8 cellular contexts compared by ENCODE assay signal in the genomic region with DNA sequence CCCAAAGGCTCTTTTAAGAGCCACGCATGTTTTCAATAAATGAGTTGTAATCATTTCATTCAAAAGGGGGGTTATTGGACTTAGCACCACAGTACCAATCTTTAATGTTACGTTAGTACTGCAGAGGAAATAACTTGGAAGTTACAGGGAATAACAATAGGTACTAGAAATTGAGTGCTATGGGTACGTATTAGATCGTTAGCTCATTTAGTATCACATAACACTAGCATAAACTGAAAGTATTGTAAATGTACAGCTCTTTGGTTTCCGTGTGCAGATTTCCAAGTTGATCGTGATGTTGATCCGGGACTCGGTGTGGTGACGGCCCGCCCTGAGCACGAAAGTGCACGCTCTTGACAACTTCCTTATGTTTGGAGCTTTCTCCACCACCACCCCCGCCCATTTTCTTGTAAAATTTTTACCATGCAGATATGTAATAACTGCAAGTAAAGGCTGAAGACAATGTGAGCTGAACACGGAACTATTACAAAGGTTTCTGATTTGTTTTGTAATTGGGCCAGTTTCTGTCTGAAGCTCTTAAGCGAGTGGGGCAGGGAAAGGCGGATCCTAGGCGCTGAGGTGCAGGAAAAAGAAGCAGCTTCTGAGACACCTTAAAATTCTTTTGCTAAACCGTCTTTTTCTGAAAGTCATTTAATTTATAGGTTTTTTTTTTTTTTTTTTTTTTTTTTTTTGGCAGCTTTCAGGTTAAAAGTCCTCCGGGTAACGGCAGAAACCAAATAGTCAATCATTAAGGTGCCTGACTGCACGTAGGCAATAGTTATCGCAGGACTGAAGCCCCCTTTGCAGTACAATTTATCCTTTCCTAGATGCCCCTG.
DNase-seq lines count a peak whose midpoint lies in the region; ATAC-seq, FAIRE-seq and TF ChIP-seq lines count a peak whose summit lies in the region.

No MANE protein-coding gene starts in this region.

- under 1% methylated on average over 22 of the region's 22 CpGs for WGBS in GM12878 (ENCODE audit: insufficient coverage, insufficient replicate concordance, low lambda C conversion rate, missing lambda C conversion rate)

- BruUV-seq in GM12878 (replicated peaks; lab: Mats Ljungman, UMichigan) = no TSS peak

- H3K9me2 ChIP-seq in DOHH2 (replicated peaks; ENCODE audit: control insufficient read depth, low read length) = no peaks in the 10 kb centered on the region

- H3K27me3 ChIP-seq in DOHH2 (ENCODE audit: control insufficient read depth, low read length) (no peaks in the 10 kb centered on the region), GM12878 (replicated peaks in 1 of 2; ENCODE audit: control insufficient read depth in 2 of 2, insufficient read depth in 2 of 2, low read length in 1 of 2) (no peaks in the 10 kb centered on the region)

- TF ChIP-seq EP300 in GM12878 (IDR thresholded peaks at IDR 0.05; ENCODE audit: borderline replicate concordance in 1 of 2, control insufficient read depth in 1 of 2, low read depth in 2 of 2, low read length in 2 of 2) = no peak

- peak; percentile 50 for DNase-seq in SW480 (ENCODE audit: low spot score)
- peak; percentile 53 for DNase-seq in GM12878 (ENCODE audit: low read depth, low spot score)
- no peak for DNase-seq in skeletal muscle cell (ENCODE audit: low read depth)
- DNase-seq in NCI-H774 (lab: John Stamatoyannopoulos, UW) = no peak

- in situ Hi-C loops in GM12878 (cut with MboI) = no loop called here

- RAD21 ChIA-PET in GM12878 (lab: Charles Lee; ENCODE audit: unreplicated experiment) = interaction anchor here (0.6 to 8.1 kb wide), 16 partner anchors 9 to 1603 kb away, joined by 3 to 96 read pairs (median 5); a partner anchor contains a TSS

- peak overlapping the region; percentile 88 for H3K4me3 ChIP-seq in DOHH2 (ENCODE audit: low read length)
- peak overlapping the region; percentile 84 for H3K4me3 ChIP-seq in GM12878
- peak overlapping the region; percentile 73 for H3K4me3 ChIP-seq in iPS-11a (ENCODE audit: low read depth, low read length)
- H3K4me3 ChIP-seq in skeletal muscle cell (ENCODE audit: low read depth, low read length) = peak overlapping the region; percentile 54

- H3F3A ChIP-seq in DOHH2 (ENCODE audit: control insufficient read depth, insufficient read depth) = peaks cover 32% of the 10 kb centered on the region

- H3K27ac ChIP-seq in DOHH2 (ENCODE audit: low read depth, low read length) (peak overlapping the region; percentile 89), KOPT-K1 (ENCODE audit: low read depth, low read length, poor library complexity, severe bottlenecking) (peak overlapping the region; percentile 90), GM12878 (ENCODE audit: control insufficient read depth, insufficient read depth) (peak overlapping the region; percentile 82)

- H4K20me1 ChIP-seq in DOHH2 (ENCODE audit: control insufficient read depth, insufficient read depth, low read depth, low read length) (no peaks in the 10 kb centered on the region), GM12878 (ENCODE audit: control insufficient read depth, insufficient read depth) (no peaks in the 10 kb centered on the region; the same call in 1 of the 2 replicates)

- ATAC-seq in GM12878 (peak; percentile 5), GM21360 (IDR thresholded peaks at IDR 0.05; ENCODE audit: unreplicated experiment) (no peak)

- H3K79me2 ChIP-seq in DOHH2 (ENCODE audit: control insufficient read depth, low read length) (peaks cover 6% of the 10 kb centered on the region), GM12878 (ENCODE audit: control insufficient read depth, insufficient read depth, low read length) (peaks cover 27% of the 10 kb centered on the region)

- H3K9ac ChIP-seq in GM12878 (ENCODE audit: control insufficient read depth, insufficient read depth, low read length) = peak overlapping the region; percentile 74

- no peak for TF ChIP-seq CTCF in DOHH2 (IDR thresholded peaks at IDR 0.05; ENCODE audit: low read depth, low read length, poor library complexity, severe bottlenecking)
- TF ChIP-seq CTCF in GM12878 (IDR thresholded peaks at IDR 0.05 in 2 of 3, conservative IDR thresholded peaks at IDR 0.05 in 1 of 3; ENCODE audit: control insufficient read depth in 2 of 3, extremely low read depth in 1 of 3, insufficient read depth in 1 of 3, low read depth in 3 of 3, low read length in 3 of 3) = no peak

- H3K36me3 ChIP-seq in DOHH2 (ENCODE audit: control insufficient read depth, low read length) (peaks cover 5% of the 10 kb centered on the region; the same call in 1 of the 2 replicates), KOPT-K1 (ENCODE audit: insufficient read depth, low read length) (no peaks in the 10 kb centered on the region), GM12878 (ENCODE audit: control insufficient read depth in 2 of 2, insufficient read depth in 2 of 2, low read length in 1 of 2) (no peaks in the 10 kb centered on the region)

- no peak overlapping the region for H2AFZ ChIP-seq in GM12878 (ENCODE audit: control insufficient read depth, low read depth, low read length)

- POLR2A ChIA-PET in GM12878 (lab: Charles Lee) = interaction anchor here (0.5 to 6.5 kb wide), 20 partner anchors 11 to 1735 kb away, joined by 3 to 119 read pairs (median 5); a partner anchor contains a TSS

- H3K9me3 ChIP-seq in DOHH2 (ENCODE audit: control insufficient read depth, insufficient read depth, low read length) (no peaks in the 10 kb centered on the region), KOPT-K1 (ENCODE audit: insufficient read depth, low read length, poor library complexity, severe bottlenecking) (no peaks in the 10 kb centered on the region), GM12878 (replicated peaks; ENCODE audit: control insufficient read depth, insufficient read depth, low read length) (no peaks in the 10 kb centered on the region)

- TF ChIP-seq POLR2A in GM12878 (IDR thresholded peaks at IDR 0.05; ENCODE audit: low read depth, low read length) = peak; percentile 55

- SMC1A ChIA-PET in GM12878 (lab: Charles Lee; ENCODE audit: uncharacterized antibody, unreplicated experiment) = interaction anchor here (0.9 to 5.7 kb wide), 15 partner anchors 11 to 392 kb away, joined by 3 to 50 read pairs (median 5); a partner anchor contains a TSS

- H3K4me1 ChIP-seq in DOHH2 (ENCODE audit: control insufficient read depth, low read length) = peaks cover 32% of the 10 kb centered on the region
- H3K4me1 ChIP-seq in GM12878 (ENCODE audit: control insufficient read depth, insufficient read depth, low read length) = peaks cover 11% of the 10 kb centered on the region

- TF ChIP-seq RAD21 in GM12878 (IDR thresholded peaks at IDR 0.05; ENCODE audit: insufficient read depth, low read depth, low read length) = no peak

- intact Hi-C loops in GM12878 (cut with micrococcal nuclease; ENCODE audit: unreplicated experiment) = loop anchor here (2.0 to 5.0 kb wide), 2 partner anchors 40 to 126 kb away; a partner anchor contains a TSS

- CTCF ChIA-PET in GM12878 (lab: Yijun Ruan, JAX) = interaction anchor here (0.8 to 1.7 kb wide), 9 partner anchors 12 to 133 kb away, joined by 3 to 7 read pairs (median 3); a partner anchor contains a TSS

- H3K4me2 ChIP-seq in DOHH2 (ENCODE audit: low read length) (peak overlapping the region; percentile 70), GM12878 (ENCODE audit: control insufficient read depth, insufficient read depth) (peak overlapping the region; percentile 51)

- FAIRE-seq in GM12878 (lab: Jason Lieb, UNC) = no peak

TF ChIP-seq in GM12878, 131 proteins besides CTCF, POLR2A, EP300 and RAD21 (continues in another document):
- TF ChIP-seq, protein P1, sequence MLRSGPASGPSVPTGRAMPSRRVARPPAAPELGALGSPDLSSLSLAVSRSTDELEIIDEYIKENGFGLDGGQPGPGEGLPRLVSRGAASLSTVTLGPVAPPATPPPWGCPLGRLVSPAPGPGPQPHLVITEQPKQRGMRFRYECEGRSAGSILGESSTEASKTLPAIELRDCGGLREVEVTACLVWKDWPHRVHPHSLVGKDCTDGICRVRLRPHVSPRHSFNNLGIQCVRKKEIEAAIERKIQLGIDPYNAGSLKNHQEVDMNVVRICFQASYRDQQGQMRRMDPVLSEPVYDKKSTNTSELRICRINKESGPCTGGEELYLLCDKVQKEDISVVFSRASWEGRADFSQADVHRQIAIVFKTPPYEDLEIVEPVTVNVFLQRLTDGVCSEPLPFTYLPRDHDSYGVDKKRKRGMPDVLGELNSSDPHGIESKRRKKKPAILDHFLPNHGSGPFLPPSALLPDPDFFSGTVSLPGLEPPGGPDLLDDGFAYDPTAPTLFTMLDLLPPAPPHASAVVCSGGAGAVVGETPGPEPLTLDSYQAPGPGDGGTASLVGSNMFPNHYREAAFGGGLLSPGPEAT (IDR thresholded peaks at IDR 0.05; ENCODE audit: low read depth) = no peak; the same call in 1 of the 2 replicates
- no peak for TF ChIP-seq CHD4 (IDR thresholded peaks at IDR 0.05)
- TF ChIP-seq, protein P2, sequence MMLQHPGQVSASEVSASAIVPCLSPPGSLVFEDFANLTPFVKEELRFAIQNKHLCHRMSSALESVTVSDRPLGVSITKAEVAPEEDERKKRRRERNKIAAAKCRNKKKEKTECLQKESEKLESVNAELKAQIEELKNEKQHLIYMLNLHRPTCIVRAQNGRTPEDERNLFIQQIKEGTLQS (IDR thresholded peaks at IDR 0.05; ENCODE audit: borderline replicate concordance, extremely low read depth, low read depth, low read length) = no peak
- peak; percentile 0 for TF ChIP-seq HDAC6 (IDR thresholded peaks at IDR 0.05; ENCODE audit: unreplicated experiment)
- peak; percentile 7; the same call in 1 of the 2 replicates for TF ChIP-seq CREB1 (IDR thresholded peaks at IDR 0.05; ENCODE audit: low read depth)
- no peak for TF ChIP-seq ZZZ3 (IDR thresholded peaks at IDR 0.05; ENCODE audit: control insufficient read depth, insufficient read length, low read depth)
- TF ChIP-seq, protein P3, sequence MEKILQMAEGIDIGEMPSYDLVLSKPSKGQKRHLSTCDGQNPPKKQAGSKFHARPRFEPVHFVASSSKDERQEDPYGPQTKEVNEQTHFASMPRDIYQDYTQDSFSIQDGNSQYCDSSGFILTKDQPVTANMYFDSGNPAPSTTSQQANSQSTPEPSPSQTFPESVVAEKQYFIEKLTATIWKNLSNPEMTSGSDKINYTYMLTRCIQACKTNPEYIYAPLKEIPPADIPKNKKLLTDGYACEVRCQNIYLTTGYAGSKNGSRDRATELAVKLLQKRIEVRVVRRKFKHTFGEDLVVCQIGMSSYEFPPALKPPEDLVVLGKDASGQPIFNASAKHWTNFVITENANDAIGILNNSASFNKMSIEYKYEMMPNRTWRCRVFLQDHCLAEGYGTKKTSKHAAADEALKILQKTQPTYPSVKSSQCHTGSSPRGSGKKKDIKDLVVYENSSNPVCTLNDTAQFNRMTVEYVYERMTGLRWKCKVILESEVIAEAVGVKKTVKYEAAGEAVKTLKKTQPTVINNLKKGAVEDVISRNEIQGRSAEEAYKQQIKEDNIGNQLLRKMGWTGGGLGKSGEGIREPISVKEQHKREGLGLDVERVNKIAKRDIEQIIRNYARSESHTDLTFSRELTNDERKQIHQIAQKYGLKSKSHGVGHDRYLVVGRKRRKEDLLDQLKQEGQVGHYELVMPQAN (conservative IDR thresholded peaks at IDR 0.05) = no peak; the same call in 1 of the 2 replicates
- no peak; the same call in 1 of the 2 replicates for TF ChIP-seq PAX5 (IDR thresholded peaks at IDR 0.05; ENCODE audit: borderline replicate concordance, low read depth, low read length)

Comparison
In these comparisons a context has a peak if more than half of its experiments do, and no peak if none do; other contexts are left out.
1. DNase-seq: peak in SW480 (single experiment) and GM12878 (single experiment); none in skeletal muscle cell (single experiment) and NCI-H774 (single experiment).
2. Peak in every context shown above with its lines, with median percentiles within 50 percentile points of each other: H3K27ac ChIP-seq and H3K4me3 ChIP-seq.